11 cellular contexts compared by ENCODE assay signal in the genomic region with DNA sequence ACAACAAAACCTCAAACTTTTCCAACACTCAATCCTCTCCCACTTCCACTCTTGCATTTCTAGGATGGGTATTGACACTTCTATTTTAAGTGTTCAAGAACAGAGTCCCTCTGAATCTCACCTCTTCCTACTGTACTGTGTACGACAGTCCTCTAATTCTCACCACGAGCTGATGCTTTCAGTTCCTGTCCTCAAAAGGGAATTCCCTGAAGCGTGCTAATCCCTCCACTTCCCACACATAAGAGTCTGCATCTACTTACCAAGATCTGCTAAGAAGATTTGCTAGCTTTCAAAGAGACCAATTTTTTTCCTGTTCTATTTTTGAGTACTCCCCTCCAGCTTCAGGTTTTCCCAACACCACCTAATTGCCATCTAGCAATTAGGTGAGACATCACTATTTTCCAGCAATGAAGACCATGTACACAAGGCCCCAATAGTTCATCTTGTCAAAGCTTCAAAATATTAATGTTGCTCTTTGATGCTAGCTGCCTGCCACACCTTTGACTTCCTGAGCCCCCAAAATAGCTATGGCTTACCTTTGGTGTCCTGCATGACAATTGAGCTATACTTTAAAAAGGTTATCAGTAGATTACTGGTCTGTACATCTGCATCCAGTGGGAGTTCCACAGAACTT. TPM values are rescaled to one million over a fixed set of nuclear protein-coding genes. Genes with fewer than 3 reads are reported as not detected.
DNase-seq lines count a peak whose midpoint lies in the region; ATAC-seq, FAIRE-seq and TF ChIP-seq lines count a peak whose summit lies in the region.
"Had no signal": no experiment of that assay in that cellular context is flagged by ENCODE, and none has a peak within 500 bp of the region (broad histone marks: within the 10 kb centered on the region; RNA-seq: fewer than 3 reads in every experiment).

No MANE protein-coding gene starts in this region.

- H3K4me2 ChIP-seq in HepG2 (ENCODE audit: low read depth, low read length) = no peak overlapping the region

- intact Hi-C loops in right lobe of liver (cut with DNase I) (loop anchor here in 1 of 2 donors (10.0 kb wide), 1 partner anchor 117 kb away; no protein-coding TSS in a partner anchor), HepG2 (cut with micrococcal nuclease; ENCODE audit: unreplicated experiment) (no loop called here)
- intact Hi-C loops in activated CD4-positive, alpha-beta memory T cell treated with anti-CD3 and anti-CD28 coated beads for 36 hours (cut with micrococcal nuclease) = no loop called here

- TF ChIP-seq EP300 in HepG2 (IDR thresholded peaks at IDR 0.05; ENCODE audit: low read depth in 2 of 2, low read length in 2 of 2) (no peak), HepG2 (CRISPR knock-in tag; IDR thresholded peaks at IDR 0.05; ENCODE audit: borderline replicate concordance) (no peak)

- H3K27ac ChIP-seq in right lobe of liver (no peak overlapping the region), HepG2 (ENCODE audit: extremely low read length, insufficient read depth, low read length) (no peak overlapping the region)
- H3K27ac ChIP-seq: lower lobe of right lung had no signal

- H3K4me1 Mint-ChIP-seq in activated CD4-positive, alpha-beta memory T cell treated with anti-CD3 and anti-CD28 coated beads for 36 hours (ENCODE audit: low read depth) = peaks cover 18% of the 10 kb centered on the region

- no peak overlapping the region for H3K9ac ChIP-seq in HepG2 (ENCODE audit: insufficient read depth, low read depth, low read length)

- H3K27me3 Mint-ChIP-seq in activated CD4-positive, alpha-beta memory T cell treated with anti-CD3 and anti-CD28 coated beads for 36 hours = no peaks in the 10 kb centered on the region

- no peaks in the 10 kb centered on the region for H3K27me3 ChIP-seq in right lobe of liver
- no peaks in the 10 kb centered on the region for H3K27me3 ChIP-seq in HepG2 (ENCODE audit: control insufficient read depth in 1 of 2, insufficient read depth in 2 of 2, low read length in 2 of 2)

- H3K36me3 ChIP-seq in right lobe of liver (peaks cover 0 to 35% (median 9%) of the 10 kb centered on the region in 4 donors), HepG2 (replicated peaks in 1 of 2; ENCODE audit: control insufficient read depth in 1 of 2, insufficient read depth in 2 of 2, low read length in 2 of 2) (peaks cover 7 to 34% of the 10 kb centered on the region in 2 experiments)

- in situ Hi-C loops in HepG2 (cut with HindIII; ENCODE audit: extremely low pct_ligation_motif_present, low pct_unique_long_range_greater_than_20kb) = no loop called here

- TF ChIP-seq CTCF in right lobe of liver (IDR thresholded peaks at IDR 0.05) (no peak), HepG2 (CRISPR knock-in tag; IDR thresholded peaks at IDR 0.05) (no peak)

- no peaks in the 10 kb centered on the region for H3K9me3 Mint-ChIP-seq in activated CD4-positive, alpha-beta memory T cell treated with anti-CD3 and anti-CD28 coated beads for 36 hours

- no peak overlapping the region for H3K4me3 Mint-ChIP-seq in activated CD4-positive, alpha-beta memory T cell treated with anti-CD3 and anti-CD28 coated beads for 36 hours

- BruUV-seq in HepG2 (replicated peaks; lab: Mats Ljungman, UMichigan) = no TSS peak

- DNase-seq in right lobe of liver (no peak), HepG2 (ENCODE audit: low spot score) (no peak), COR-L47 (lab: John Stamatoyannopoulos, UW) (no peak), LoVo (ENCODE audit: low spot score) (no peak), NCI-H1694 (lab: John Stamatoyannopoulos, UW) (no peak), NCI-H1105 (lab: John Stamatoyannopoulos, UW) (no peak)
- peak; percentile 10 for DNase-seq in activated CD4-positive, alpha-beta memory T cell treated with anti-CD3 and anti-CD28 coated beads for 36 hours
- DNase-seq: C1 segment of cervical spinal cord, H7, lower lobe of right lung had no signal

- no peak for TF ChIP-seq RAD21 in HepG2 (CRISPR knock-in tag; IDR thresholded peaks at IDR 0.05)

- H3K79me2 ChIP-seq in HepG2 (ENCODE audit: insufficient read depth, low read length) = no peaks in the 10 kb centered on the region

- CTCF ChIA-PET in HepG2 (lab: Yijun Ruan, JAX; ENCODE audit: low intra/inter-chr PET ratio, low total read pairs) = no interaction called here
- CTCF ChIA-PET in activated CD4-positive, alpha-beta memory T cell treated with anti-CD3 and anti-CD28 coated beads for 36 hours (lab: Charles Lee) = interaction anchor here (0.7 to 3.6 kb wide), 5 partner anchors 9 to 160 kb away, joined by 3 to 24 read pairs (median 6); no protein-coding TSS in a partner anchor

- FAIRE-seq in HepG2 (lab: Jason Lieb, UNC) = no peak

- no peak overlapping the region for H2AFZ ChIP-seq in HepG2 (ENCODE audit: low read length)

- H3K4me3 ChIP-seq in right lobe of liver (no peak overlapping the region), HepG2 (replicated peaks in 1 of 3; ENCODE audit: insufficient read depth in 1 of 3, low read depth in 2 of 3, low read length in 3 of 3) (no peak overlapping the region)
- H3K4me3 ChIP-seq: lower lobe of right lung had no signal

- H4K20me1 ChIP-seq in HepG2 (ENCODE audit: insufficient read depth, low read length) = no peaks in the 10 kb centered on the region

- TF ChIP-seq POLR2A in right lobe of liver (IDR thresholded peaks at IDR 0.05) = no peak
- no peak for TF ChIP-seq POLR2A in HepG2 (IDR thresholded peaks at IDR 0.05; ENCODE audit: insufficient read depth in 1 of 2, low read depth in 2 of 2, low read length in 2 of 2)

- ATAC-seq in right lobe of liver = peak in 3 of 4 donors; percentile 26 to 52 (median 48)
- ATAC-seq in HepG2 = no peak
- ATAC-seq in HG02973 (IDR thresholded peaks at IDR 0.05; ENCODE audit: unreplicated experiment) = peak; percentile 59
- ATAC-seq: lower lobe of right lung had no signal

- WGBS in right lobe of liver (ENCODE audit: insufficient coverage, low coverage, low lambda C conversion rate, missing lambda C conversion rate) = 56% methylated on average over 3 of the region's 3 CpGs
- 97% methylated on average over 3 of the region's 3 CpGs for WGBS in HepG2 (ENCODE audit: low lambda C conversion rate)

- no peak overlapping the region for H3K27ac Mint-ChIP-seq in activated CD4-positive, alpha-beta memory T cell treated with anti-CD3 and anti-CD28 coated beads for 36 hours

- POLR2A ChIA-PET in HepG2 (lab: Yijun Ruan, JAX) = no interaction called here
- POLR2A ChIA-PET in activated CD4-positive, alpha-beta memory T cell treated with anti-CD3 and anti-CD28 coated beads for 36 hours (lab: Charles Lee) = interaction anchor here (0.6 to 1.1 kb wide), 2 partner anchors 131 to 1014 kb away, joined by 3 read pairs; no protein-coding TSS in a partner anchor

- H3K9me3 ChIP-seq in right lobe of liver = no peaks in the 10 kb centered on the region
- no peaks in the 10 kb centered on the region for H3K9me3 ChIP-seq in HepG2 (ENCODE audit: low read length)
- H3K9me3 ChIP-seq: lower lobe of right lung had no signal

- H3K4me1 ChIP-seq in right lobe of liver = no peaks in the 10 kb centered on the region
- no peaks in the 10 kb centered on the region for H3K4me1 ChIP-seq in HepG2 (ENCODE audit: insufficient read depth, low read length)

- H3K36me3 Mint-ChIP-seq in activated CD4-positive, alpha-beta memory T cell treated with anti-CD3 and anti-CD28 coated beads for 36 hours = peaks cover 28% of the 10 kb centered on the region

TF ChIP-seq in HepG2, 621 proteins besides CTCF, POLR2A, EP300 and RAD21 (continues in another document):
- TF ChIP-seq NR2C2 (CRISPR knock-in tag; IDR thresholded peaks at IDR 0.05; ENCODE audit: borderline replicate concordance) = no peak
- no peak for TF ChIP-seq HCFC1 (IDR thresholded peaks at IDR 0.05; ENCODE audit: low read depth, low read length)
- no peak for TF ChIP-seq ZSCAN30 (CRISPR knock-in tag; IDR thresholded peaks at IDR 0.05)
- no peak for TF ChIP-seq ZNF777 (CRISPR knock-in tag; IDR thresholded peaks at IDR 0.05)
- no peak for TF ChIP-seq ZNF136 (CRISPR knock-in tag; IDR thresholded peaks at IDR 0.05; ENCODE audit: low read depth)
- TF ChIP-seq ZSCAN25 (CRISPR knock-in tag; IDR thresholded peaks at IDR 0.05) = no peak
- TF ChIP-seq ZNF75D (CRISPR knock-in tag; IDR thresholded peaks at IDR 0.05; ENCODE audit: borderline replicate concordance) = no peak
- TF ChIP-seq MBNL3 (CRISPR knock-in tag; conservative IDR thresholded peaks at IDR 0.05) = no peak
- TF ChIP-seq, protein P1, sequence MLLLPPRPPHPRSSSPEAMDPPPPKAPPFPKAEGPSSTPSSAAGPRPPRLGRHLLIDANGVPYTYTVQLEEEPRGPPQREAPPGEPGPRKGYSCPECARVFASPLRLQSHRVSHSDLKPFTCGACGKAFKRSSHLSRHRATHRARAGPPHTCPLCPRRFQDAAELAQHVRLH (CRISPR knock-in tag; IDR thresholded peaks at IDR 0.05; ENCODE audit: borderline replicate concordance, low read depth) = no peak
- no peak for TF ChIP-seq ZFP41 (CRISPR knock-in tag; IDR thresholded peaks at IDR 0.05; ENCODE audit: borderline replicate concordance)

RNA-seq across cellular contexts. Expression of a gene that starts 54.4 kb away (rescaled TPM):
- total RNA-seq in right lobe of liver = 10 to 100 TPM in 4 of 6 experiments, 1 to 10 TPM in 2; 8.5 to 13.4 (median 11.6) TPM
- 8.4 and 10.8 TPM in 2 replicates for total RNA-seq in HepG2 (2016; rRNA removed; fragmentation: Illumina TruSeq; extraction: Trizol)
- 5.0 and 5.1 TPM in 2 replicates for total RNA-seq in HepG2 (2016; cell fraction: cytosol; rRNA removed; fragmentation: Illumina TruSeq; extraction: Trizol; ENCODE audit: low read depth)
- 7.3 and 11.0 TPM in 2 replicates for total RNA-seq in HepG2 (2016; cell fraction: insoluble cytoplasmic fraction; rRNA removed; fragmentation: Illumina TruSeq; extraction: Trizol)
- total RNA-seq in HepG2 (2016; cell fraction: membrane; rRNA removed; fragmentation: Illumina TruSeq; extraction: Trizol) = 3.9 and 4.7 TPM in 2 replicates
- 13.0 and 14.8 TPM in 2 replicates for total RNA-seq in HepG2 (2016; cell fraction: nucleus; rRNA removed; fragmentation: Illumina TruSeq; extraction: Trizol)
- polyA plus RNA-seq in HepG2 (2011; rRNA removed) = 16.7 and 16.9 TPM in 2 replicates
- polyA plus RNA-seq in HepG2 (2011; cell fraction: cytosol; rRNA removed) = 9.7 and 11.7 TPM in 2 replicates
- 13.9 and 18.6 TPM in 2 replicates for polyA plus RNA-seq in HepG2 (2011; cell fraction: nucleus; rRNA removed)
- polyA plus RNA-seq in HepG2 (2012) = 10.2 and 11.0 TPM in 2 replicates
- polyA plus RNA-seq in HepG2 (2016; cell fraction: cytosol; fragmentation: Illumina TruSeq; extraction: Trizol; ENCODE audit: low read depth) = 2.0 and 2.3 TPM in 2 replicates
- polyA plus RNA-seq in HepG2 (2016; cell fraction: insoluble cytoplasmic fraction; fragmentation: Illumina TruSeq; extraction: Trizol; ENCODE audit: low read depth) = 11.6 and 13.7 TPM in 2 replicates
- 4.0 and 4.1 TPM in 2 replicates for polyA plus RNA-seq in HepG2 (2016; cell fraction: membrane; fragmentation: Illumina TruSeq; extraction: Trizol; ENCODE audit: low read depth)
- polyA plus RNA-seq in HepG2 (2016; cell fraction: nucleus; fragmentation: Illumina TruSeq; extraction: Trizol; ENCODE audit: insufficient read depth, low read depth) = 17.4 and 19.1 TPM in 2 replicates
- 12.6 and 18.4 TPM in 2 replicates for polyA minus RNA-seq in HepG2 (2011; rRNA and poly(A)+ RNA removed; ENCODE audit: low replicate concordance)
- polyA minus RNA-seq in HepG2 (2011; cell fraction: cytosol; rRNA and poly(A)+ RNA removed) = 6.4 and 6.6 TPM in 2 replicates
- polyA minus RNA-seq in HepG2 (2011; cell fraction: nucleus; rRNA and poly(A)+ RNA removed) = 30.6 and 33.7 TPM in 2 replicates
- 10 to 100 TPM; 16.1 to 18.8 TPM for total RNA-seq in activated CD4-positive, alpha-beta memory T cell treated with anti-CD3 and anti-CD28 coated beads for 36 hours
